In the genomic region with DNA sequence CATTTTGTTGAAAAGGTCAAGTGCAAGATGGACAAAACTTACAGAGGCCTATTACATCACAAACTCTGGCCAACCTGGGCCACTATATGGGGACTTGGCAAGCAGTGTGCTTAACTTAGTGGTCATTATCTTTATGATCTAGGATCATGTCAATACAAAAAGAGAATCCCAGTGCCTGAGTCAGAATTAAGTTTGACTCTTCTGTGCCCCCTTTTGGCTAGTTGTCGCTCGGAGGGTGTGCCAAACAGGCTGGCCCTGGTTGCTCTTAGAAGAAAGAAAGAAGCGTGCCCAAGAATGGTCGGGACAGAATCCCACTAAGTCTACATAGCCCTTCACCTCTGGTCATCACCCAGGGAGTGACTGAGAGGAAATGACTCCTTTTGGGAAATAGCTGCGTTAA, we compare ENCODE assay signal across 10 cellular contexts.
A peak's percentile ranks its signal among the peaks of the same experiment; 100 is the strongest.
DNase-seq lines count a peak whose midpoint lies in the region; ATAC-seq, FAIRE-seq and TF ChIP-seq lines count a peak whose summit lies in the region.
"Had no signal": no experiment of that assay in that cellular context is flagged by ENCODE, and none has a peak within 500 bp of the region (broad histone marks: within the 10 kb centered on the region; RNA-seq: fewer than 3 reads in every experiment).

No MANE protein-coding gene starts in this region.

- H3K4me1 Mint-ChIP-seq in activated T-cell treated with anti-CD3 and anti-CD28 coated beads, Interleukin-2, amount 50 U/mL, for 72 hours (ENCODE audit: low read depth), result peaks cover 10% of the 10 kb centered on the region

- H3K9me3 Mint-ChIP-seq in activated T-cell treated with anti-CD3 and anti-CD28 coated beads, Interleukin-2, amount 50 U/mL, for 72 hours, result no peaks in the 10 kb centered on the region

- TF ChIP-seq CTCF in osteoblast (IDR thresholded peaks at IDR 0.05; ENCODE audit: extremely low read depth, low read depth, low read length) (peak; percentile 20), kidney (IDR thresholded peaks at IDR 0.05; ENCODE audit: borderline replicate concordance, extremely low read depth, insufficient read depth) (no peak)

- H3K9ac ChIP-seq in kidney (ENCODE audit: low read length in 2 of 2), result no peak overlapping the region

- in situ Hi-C loops in G401 (cut with HindIII; ENCODE audit: low sequenced_read_pairs), result no loop called here

- no peaks in the 10 kb centered on the region for H3K4me1 ChIP-seq in osteoblast (ENCODE audit: insufficient read depth, low read length)
- no peaks in the 10 kb centered on the region for H3K4me1 ChIP-seq in kidney (ENCODE audit: control insufficient read depth in 1 of 2, insufficient read depth in 1 of 2, low read depth in 1 of 2, low read length in 2 of 2)

- no peak overlapping the region for H3K4me3 Mint-ChIP-seq in activated T-cell treated with anti-CD3 and anti-CD28 coated beads, Interleukin-2, amount 50 U/mL, for 72 hours

- H3K27me3 Mint-ChIP-seq in activated T-cell treated with anti-CD3 and anti-CD28 coated beads, Interleukin-2, amount 50 U/mL, for 72 hours (ENCODE audit: low read depth), result no peaks in the 10 kb centered on the region

- no peak overlapping the region for H3K27ac ChIP-seq in osteoblast (ENCODE audit: low read depth, low read length)
- H3K27ac ChIP-seq in kidney (ENCODE audit: low read depth in 2 of 2, low read length in 2 of 2), result no peak overlapping the region

- no peaks in the 10 kb centered on the region for H3K27me3 ChIP-seq in osteoblast (ENCODE audit: insufficient read depth, low read length)

- no peak overlapping the region for H2AFZ ChIP-seq in osteoblast (ENCODE audit: low read length)

- H4K20me1 ChIP-seq in osteoblast (ENCODE audit: insufficient read depth, low read length), result no peaks in the 10 kb centered on the region

- H3K4me2 ChIP-seq in osteoblast (ENCODE audit: insufficient read depth, low read length), result no peak overlapping the region

- H3K4me3 ChIP-seq in osteoblast (ENCODE audit: insufficient read depth, low read length), result no peak overlapping the region
- H3K4me3 ChIP-seq in kidney (ENCODE audit: low read length in 2 of 2), result no peak overlapping the region

- no peaks in the 10 kb centered on the region for H3K36me3 ChIP-seq in osteoblast (ENCODE audit: insufficient read depth, low read length)
- H3K36me3 ChIP-seq in kidney (ENCODE audit: control insufficient read depth in 1 of 2, insufficient read depth in 2 of 2, low read length in 2 of 2), result no peaks in the 10 kb centered on the region

- H3K36me3 Mint-ChIP-seq in activated T-cell treated with anti-CD3 and anti-CD28 coated beads, Interleukin-2, amount 50 U/mL, for 72 hours (ENCODE audit: insufficient read depth in 2 of 2), result no peaks in the 10 kb centered on the region

- FAIRE-seq in kidney (lab: Jason Lieb, UNC), result no peak

- no peaks in the 10 kb centered on the region for H3K79me2 ChIP-seq in osteoblast (ENCODE audit: insufficient read depth, low read length)

- intact Hi-C loops in kidney (cut with DNase I), result no loop called here

- H3K9me3 ChIP-seq in osteoblast (ENCODE audit: low read depth, low read length) (no peaks in the 10 kb centered on the region), kidney (ENCODE audit: control insufficient read depth in 1 of 2, low read length in 2 of 2) (no peaks in the 10 kb centered on the region)

- H3K27ac Mint-ChIP-seq in activated T-cell treated with anti-CD3 and anti-CD28 coated beads, Interleukin-2, amount 50 U/mL, for 72 hours, result no peak overlapping the region

- DNase-seq in Daoy (ENCODE audit: low read depth), result peak; percentile 5
- peak; percentile 6 for DNase-seq in NCI-H69 (lab: John Stamatoyannopoulos, UW)
- peak; percentile 10 to 19 for DNase-seq in activated T-cell treated with anti-CD3 and anti-CD28 coated beads, Interleukin-2, amount 50 U/mL, for 72 hours
- DNase-seq in osteoblast (ENCODE audit: insufficient read length, low spot score, missing footprints), result no peak
- no peak for DNase-seq in kidney tubule cell (ENCODE audit: low spot score)
- DNase-seq in kidney, result no peak
- DNase-seq in G401 (ENCODE audit: low spot score), result no peak
- DNase-seq: cerebellar nuclear complex, Right ventricle myocardium superior had no signal

- ATAC-seq in activated T-cell treated with anti-CD3 and anti-CD28 coated beads, Interleukin-2, amount 50 U/mL, for 72 hours (replicated peaks in 1 of 2), result peak in 1 of 2 donors; percentile 25
- ATAC-seq in GM21360 (IDR thresholded peaks at IDR 0.05; ENCODE audit: unreplicated experiment), result no peak

Comparison
In these comparisons a context has a peak if more than half of its experiments do, and no peak if none do; other contexts are left out.
1. DNase-seq: peak in Daoy (single experiment), NCI-H69 (single experiment) and activated T-cell treated with anti-CD3 and anti-CD28 coated beads, Interleukin-2, amount 50 U/mL, for 72 hours (2 of 2); none in osteoblast (single experiment), kidney tubule cell (single experiment), kidney (single experiment) and G401 (single experiment).